24 cellular contexts compared by ENCODE assay signal in genomic region chr11:37100008-37100407, GRCh38.
"Had no signal": no experiment of that assay in that cellular context is flagged by ENCODE, and none has a peak within 500 bp of the region (broad histone marks: within the 10 kb centered on the region; RNA-seq: fewer than 3 reads in every experiment).

No MANE protein-coding gene starts in this region.

- H3K36me3 ChIP-seq: colonic mucosa, esophagus squamous epithelium, gastrocnemius medialis, heart right ventricle, left lung, lower lobe of right lung had no signal

- DNase-seq: colonic mucosa; cortex of kidney; effector CD8-positive, alpha-beta T cell; effector memory CD8-positive, alpha-beta T cell; endodermal cell; erythroblast; esophagus squamous epithelium; foreskin fibroblast; foreskin melanocyte; gastrocnemius medialis; glutamatergic neuron; head of caudate nucleus; heart right ventricle; hippocampal formation; left cardiac atrium; left lung; left ventricle myocardium superior; lower lobe of right lung; mesenchymal stem cell; mucosa of descending colon had no signal

- H3K9me3 ChIP-seq: colonic mucosa, gastrocnemius medialis, left lung, lower lobe of right lung, mucosa of descending colon had no signal

- H3K4me3 ChIP-seq: colonic mucosa, esophagus squamous epithelium, gastrocnemius medialis, heart right ventricle, left lung, lower lobe of right lung, mucosa of descending colon had no signal

- H3K27ac ChIP-seq: colonic mucosa, epithelial cell of prostate, esophagus squamous epithelium, gastrocnemius medialis, heart right ventricle, left lung, lower lobe of right lung had no signal

- H3K4me1 ChIP-seq: colonic mucosa, esophagus squamous epithelium, gastrocnemius medialis, heart right ventricle, left lung, lower lobe of right lung had no signal

- ATAC-seq: effector memory CD8-positive, alpha-beta T cell; esophagus mucosa; gastrocnemius medialis; heart right ventricle; left cardiac atrium; left lung; left ventricle myocardium superior; lower lobe of right lung; mucosa of descending colon had no signal

- FAIRE-seq: endometrium, keratinocyte had no signal

- H3K27me3 ChIP-seq: colonic mucosa, esophagus squamous epithelium, gastrocnemius medialis, heart right ventricle, left lung had no signal
